In the genomic region with DNA sequence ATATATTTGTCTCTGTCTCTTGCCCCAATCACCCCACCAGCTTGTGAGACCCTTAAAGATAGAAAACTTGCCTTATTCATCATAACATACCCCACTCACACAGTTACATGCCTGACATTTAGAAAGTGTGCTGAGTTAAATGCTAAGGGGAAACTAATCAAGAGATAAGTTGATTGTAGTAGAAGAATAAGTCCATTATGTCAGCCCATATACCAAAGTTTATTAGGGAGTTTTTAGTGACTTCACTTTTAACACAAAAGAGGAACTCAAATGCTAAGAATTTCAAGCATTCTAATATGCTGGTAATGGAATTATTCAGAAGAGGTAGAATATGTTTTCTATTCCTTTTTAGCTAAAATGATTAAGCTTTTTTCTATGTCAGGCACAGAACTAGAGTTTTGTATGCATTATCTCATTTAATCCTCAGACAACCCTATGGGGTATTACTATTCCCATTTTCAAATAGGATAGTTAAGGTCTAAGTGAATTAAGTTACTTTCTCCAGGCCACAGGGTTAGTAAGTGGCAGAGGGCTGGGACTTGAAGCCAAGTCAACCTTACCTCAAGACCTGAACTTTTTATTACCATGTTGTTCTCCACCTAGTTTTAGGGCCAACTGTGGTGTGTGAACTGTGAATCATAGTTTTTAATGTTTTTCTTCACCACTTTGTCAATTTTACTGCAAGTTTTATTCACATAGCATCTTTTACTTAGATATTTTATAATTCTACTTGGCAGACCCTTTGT, we compare ENCODE assay signal across 30 cellular contexts.
A peak's percentile ranks its signal among the peaks of the same experiment; 100 is the strongest.
DNase-seq lines count a peak whose midpoint lies in the region; ATAC-seq and TF ChIP-seq lines count a peak whose summit lies in the region.
"Had no signal": no experiment of that assay in that cellular context is flagged by ENCODE, and none has a peak within 500 bp of the region (broad histone marks: within the 10 kb centered on the region; RNA-seq: fewer than 3 reads in every experiment).

No MANE protein-coding gene starts in this region.

- H3K4me2 ChIP-seq in OCI-LY3 (ENCODE audit: low read length), result peak overlapping the region; percentile 74
- H3K4me2 ChIP-seq: PC-9 had no signal

- H4K20me1 ChIP-seq in OCI-LY3 (ENCODE audit: insufficient read depth, low read length), result no peaks in the 10 kb centered on the region

- ATAC-seq in GM18858 (IDR thresholded peaks at IDR 0.05; ENCODE audit: unreplicated experiment), result peak; percentile 50
- ATAC-seq in HG02678 (IDR thresholded peaks at IDR 0.05; ENCODE audit: unreplicated experiment), result peak; percentile 64
- peak; percentile 75 for ATAC-seq in memory B cell (ENCODE audit: low read depth)
- no peak for ATAC-seq in HG03095 (IDR thresholded peaks at IDR 0.05; ENCODE audit: unreplicated experiment)
- no peak for ATAC-seq in HG03354 (IDR thresholded peaks at IDR 0.05; ENCODE audit: poor library complexity, severe bottlenecking, unreplicated experiment)
- ATAC-seq: activated CD4-positive, CD25-positive, alpha-beta regulatory T cell treated with anti-CD3 and anti-CD28 coated beads, Interleukin-2, amount 50 U/mL, for 24 hours; CD8-positive, alpha-beta T cell; K562; naive thymus-derived CD4-positive, alpha-beta T cell; right cardiac atrium had no signal

- H3K27me3 Mint-ChIP-seq in memory B cell, result peaks cover 7% of the 10 kb centered on the region

- peak overlapping the region; percentile 50 for H3K27ac ChIP-seq in OCI-LY3 (ENCODE audit: low read length)
- H3K27ac ChIP-seq: neutrophil, PC-9, SK-N-MC, stomach had no signal

- H3K9me3 Mint-ChIP-seq in memory B cell, result no peaks in the 10 kb centered on the region
- H3K9me3 Mint-ChIP-seq: CD8-positive, alpha-beta T cell; central memory CD8-positive, alpha-beta T cell; endodermal cell; naive thymus-derived CD4-positive, alpha-beta T cell had no signal

- no peak for TF ChIP-seq CTCF in OCI-LY3 (IDR thresholded peaks at IDR 0.05; ENCODE audit: low read depth, low read length)

- H3K4me1 ChIP-seq in OCI-LY3 (ENCODE audit: low read length), result peaks cover 27% of the 10 kb centered on the region

- H3K9ac ChIP-seq in OCI-LY3 (ENCODE audit: low read length), result no peak overlapping the region; the same call in 1 of the 2 replicates

- no peaks in the 10 kb centered on the region for H3K9me3 ChIP-seq in OCI-LY3 (ENCODE audit: insufficient read depth, low read length)
- H3K9me3 ChIP-seq: neutrophil, stomach had no signal

- no peaks in the 10 kb centered on the region for H3K36me3 Mint-ChIP-seq in memory B cell
- H3K36me3 Mint-ChIP-seq: CD8-positive, alpha-beta T cell; naive thymus-derived CD4-positive, alpha-beta T cell had no signal

- no peaks in the 10 kb centered on the region for H3K27me3 ChIP-seq in OCI-LY3 (ENCODE audit: low read depth, low read length)
- H3K27me3 ChIP-seq: stomach had no signal

- H3K36me3 ChIP-seq in OCI-LY3 (replicated peaks; ENCODE audit: low read depth, low read length), result no peaks in the 10 kb centered on the region
- H3K36me3 ChIP-seq: neutrophil, stomach had no signal

- H2AFZ ChIP-seq in OCI-LY3 (ENCODE audit: low read depth, low read length), result no peak overlapping the region
- H2AFZ ChIP-seq: PC-9 had no signal

- DNase-seq in memory B cell (ENCODE audit: low spot score in 2 of 2) (no peak), NCI-H2029 treated with DMSO at 0.1 percent for 48 hours (lab: John Stamatoyannopoulos, UW) (no peak)
- no peak for DNase-seq in activated CD4-positive, alpha-beta T cell treated with anti-CD3 and anti-CD28 coated beads, Interleukin-2, amount 50 U/mL, for 48 hours
- DNase-seq: activated CD4-positive, alpha-beta T cell treated with anti-CD3 and anti-CD28 coated beads, Interleukin-2, amount 50 U/mL, for 4 hours; activated naive CD4-positive, alpha-beta T cell; CD8-positive, alpha-beta T cell; dermis blood vessel endothelial cell; endodermal cell; glutamatergic neuron; islet precursor cell; naive thymus-derived CD4-positive, alpha-beta T cell; NCI-H1105; NCI-H187 treated with DMSO at 0.1 percent for 48 hours; NCI-H524 treated with DMSO at 0.1 percent for 48 hours; posterior cingulate gyrus; right cardiac atrium; stimulated activated CD4-positive, alpha-beta T cell treated with anti-CD3 and anti-CD28 coated beads, Interleukin-2, amount 100 ng/mL, for 24 hours; stimulated activated CD8-positive, alpha-beta memory T cell treated with anti-CD3 and anti-CD28 coated beads, Interleukin-4, amount 100 ng/mL, for 48 hours; stomach had no signal

- H3K27ac Mint-ChIP-seq in memory B cell, result no peak overlapping the region
- H3K27ac Mint-ChIP-seq: CD8-positive, alpha-beta T cell; endodermal cell; naive thymus-derived CD4-positive, alpha-beta T cell had no signal

- H3K4me1 Mint-ChIP-seq in memory B cell, result peaks cover 2% of the 10 kb centered on the region
- H3K4me1 Mint-ChIP-seq: central memory CD8-positive, alpha-beta T cell; naive thymus-derived CD4-positive, alpha-beta T cell had no signal

- H3K79me2 ChIP-seq in OCI-LY3 (ENCODE audit: low read length), result no peaks in the 10 kb centered on the region

- no peak overlapping the region for H3K4me3 ChIP-seq in OCI-LY3 (ENCODE audit: low read length)
- H3K4me3 ChIP-seq: K562, PC-9, SK-N-MC, stomach had no signal

- H3K4me3 Mint-ChIP-seq in memory B cell, result no peak overlapping the region
- H3K4me3 Mint-ChIP-seq: CD8-positive, alpha-beta T cell; central memory CD8-positive, alpha-beta T cell; endodermal cell; naive thymus-derived CD4-positive, alpha-beta T cell had no signal

Comparison
In these comparisons a context has a peak if more than half of its experiments do, and no peak if none do; other contexts are left out.
1. ATAC-seq: peak in GM18858 (single experiment), HG02678 (single experiment) and memory B cell (single experiment); none in HG03095 (single experiment) and HG03354 (single experiment).